Comparison of ENCODE assay signal across 24 cellular contexts in genomic region chr16:65510850-65511249, GRCh38.
DNase-seq lines count a peak whose midpoint lies in the region; ATAC-seq, FAIRE-seq and TF ChIP-seq lines count a peak whose summit lies in the region.
"Had no signal": no experiment of that assay in that cellular context is flagged by ENCODE, and none has a peak within 500 bp of the region (broad histone marks: within the 10 kb centered on the region; RNA-seq: fewer than 3 reads in every experiment).

No MANE protein-coding gene starts in this region.

- no peak overlapping the region for H3K27ac Mint-ChIP-seq in naive thymus-derived CD8-positive, alpha-beta T cell
- H3K27ac Mint-ChIP-seq: activated naive CD8-positive, alpha-beta T cell; activated T-helper 1 cell treated with anti-CD3 and anti-CD28 coated beads, Interleukin-12 subunit alpha, Interleukin-12 subunit beta, Interleukin-2, Interleukin-4 antibody, amounts not matched to agents 30 ng/mL and 10 ng/mL and 1 ng/mL, durations not matched to agents 14 hours and 24 hours and 36 hours; natural killer cell treated with Interleukin-12 subunit alpha and Interleukin-12 subunit beta and Interleukin-15 and Interleukin-18, amount 100 ng/mL, for 72 hours; stimulated activated naive CD8-positive, alpha-beta T cell treated with anti-CD3 and anti-CD28 coated beads, Interleukin-15, Interleukin-2, amounts not matched to agents 100 ng/mL and 50 ng/mL, for 24 hours had no signal

- H3K4me3 Mint-ChIP-seq in naive thymus-derived CD8-positive, alpha-beta T cell: no peak overlapping the region
- H3K4me3 Mint-ChIP-seq: activated naive CD8-positive, alpha-beta T cell; activated T-helper 1 cell treated with anti-CD3 and anti-CD28 coated beads, Interleukin-12 subunit alpha, Interleukin-12 subunit beta, Interleukin-2, Interleukin-4 antibody, amounts not matched to agents 30 ng/mL and 10 ng/mL and 1 ng/mL, durations not matched to agents 14 hours and 24 hours and 36 hours; natural killer cell treated with Interleukin-12 subunit alpha and Interleukin-12 subunit beta and Interleukin-15 and Interleukin-18, amount 100 ng/mL, for 72 hours; stimulated activated naive CD8-positive, alpha-beta T cell treated with anti-CD3 and anti-CD28 coated beads, Interleukin-15, Interleukin-2, amounts not matched to agents 100 ng/mL and 50 ng/mL, for 24 hours had no signal

- no TSS peak for BruUV-seq in OCI-LY7 (replicated peaks; lab: Mats Ljungman, UMichigan)

- no peaks in the 10 kb centered on the region for H3K79me2 ChIP-seq in OCI-LY7 (ENCODE audit: insufficient read depth, low read depth, low read length)

- no peaks in the 10 kb centered on the region for H3K4me1 ChIP-seq in foreskin keratinocyte
- H3K4me1 ChIP-seq in OCI-LY7 (ENCODE audit: insufficient read depth, low read length, poor library complexity, severe bottlenecking): no peaks in the 10 kb centered on the region
- H3K4me1 ChIP-seq in small intestine (ENCODE audit: control insufficient read depth in 2 of 2, insufficient read depth in 1 of 2, low read depth in 1 of 2, low read length in 1 of 2): no peaks in the 10 kb centered on the region
- H3K4me1 ChIP-seq: upper lobe of left lung had no signal

- H3K4me2 ChIP-seq in OCI-LY7 (ENCODE audit: low read length): no peak overlapping the region

- H3K36me3 ChIP-seq in OCI-LY7 (ENCODE audit: insufficient read depth, low read length): no peaks in the 10 kb centered on the region
- no peaks in the 10 kb centered on the region for H3K36me3 ChIP-seq in small intestine (ENCODE audit: control insufficient read depth in 2 of 2, insufficient read depth in 2 of 2, low read length in 2 of 2)
- H3K36me3 ChIP-seq: cardiac muscle cell, upper lobe of left lung had no signal

- no peak overlapping the region for H3K4me3 ChIP-seq in OCI-LY7 (ENCODE audit: low read depth, low read length, poor library complexity, severe bottlenecking)
- no peak overlapping the region for H3K4me3 ChIP-seq in small intestine (ENCODE audit: low read depth in 1 of 2, low read length in 2 of 2)
- H3K4me3 ChIP-seq: cardiac muscle cell, lung, upper lobe of left lung had no signal

- H3K9me3 ChIP-seq in OCI-LY7 (ENCODE audit: low read length) (no peaks in the 10 kb centered on the region), small intestine (ENCODE audit: control insufficient read depth, low read depth) (no peaks in the 10 kb centered on the region)
- H3K9me3 ChIP-seq: upper lobe of left lung had no signal

- H3K4me1 Mint-ChIP-seq in naive thymus-derived CD8-positive, alpha-beta T cell: no peaks in the 10 kb centered on the region

- no peak for TF ChIP-seq CTCF in foreskin keratinocyte (conservative IDR thresholded peaks at IDR 0.05)
- no peak for TF ChIP-seq CTCF in OCI-LY7 (conservative IDR thresholded peaks at IDR 0.05; ENCODE audit: low read length)

- POLR2A ChIA-PET in OCI-LY7 (lab: Charles Lee): no interaction called here
- POLR2A ChIA-PET in naive thymus-derived CD8-positive, alpha-beta T cell (lab: Charles Lee): no interaction called here

- H3K27me3 ChIP-seq in foreskin keratinocyte (no peaks in the 10 kb centered on the region), small intestine (ENCODE audit: control insufficient read depth in 2 of 2, insufficient read depth in 2 of 2, low read length in 2 of 2) (no peaks in the 10 kb centered on the region)
- H3K27me3 ChIP-seq: cardiac muscle cell, upper lobe of left lung had no signal

- H2AFZ ChIP-seq in OCI-LY7 (ENCODE audit: low read length): no peak overlapping the region

- H3K27ac ChIP-seq in foreskin keratinocyte (no peak overlapping the region), OCI-LY7 (ENCODE audit: low read depth, low read length, poor library complexity, severe bottlenecking) (no peak overlapping the region), small intestine (ENCODE audit: low read depth in 1 of 2, low read length in 1 of 2) (no peak overlapping the region)
- H3K27ac ChIP-seq: cardiac muscle cell, upper lobe of left lung had no signal

- FAIRE-seq in small intestine (lab: Jason Lieb, UNC): no peak
- FAIRE-seq: G401.6 had no signal

- WGBS in small intestine, 3 donors: 52 to 62% (median 57%) methylated on average over 7 of the region's 7 CpGs

- DNase-seq in EL (peak; percentile 2), amniotic epithelial cell (ENCODE audit: low read depth) (peak; percentile 89), foreskin keratinocyte (peak; percentile 20 to 45), non-pigmented ciliary epithelial cell (ENCODE audit: low read depth) (peak; percentile 72), OCI-LY7 (ENCODE audit: low spot score) (no peak), NCI-H2227 treated with DMSO at 0.1 percent for 48 hours (lab: John Stamatoyannopoulos, UW) (no peak), small intestine (no peak)
- no peak for DNase-seq in naive thymus-derived CD8-positive, alpha-beta T cell
- DNase-seq: activated CD8-positive, alpha-beta memory T cell treated with anti-CD3 and anti-CD28 coated beads for 24 hours; COR-L47; KBM-7; NCI-H748 treated with DMSO at 0.1 percent for 48 hours; PC-3; retina; upper lobe of left lung had no signal

- peak; percentile 47 for ATAC-seq in foreskin keratinocyte
- no peak for ATAC-seq in naive thymus-derived CD8-positive, alpha-beta T cell
- ATAC-seq: activated CD4-positive, CD25-positive, alpha-beta regulatory T cell treated with anti-CD3 and anti-CD28 coated beads, Interleukin-2, amount 50 U/mL, for 24 hours; esophagus mucosa; natural killer cell treated with Interleukin-12 subunit alpha and Interleukin-12 subunit beta and Interleukin-15 and Interleukin-18, amount 100 ng/mL, for 72 hours; PC-3 had no signal

- no peaks in the 10 kb centered on the region for H3K9me2 ChIP-seq in OCI-LY7 (ENCODE audit: insufficient read depth, low read length)

- peaks cover 0 to 5% (median 0%) of the 10 kb centered on the region in 3 donors for H3K36me3 Mint-ChIP-seq in naive thymus-derived CD8-positive, alpha-beta T cell
- H3K36me3 Mint-ChIP-seq: activated naive CD8-positive, alpha-beta T cell; natural killer cell treated with Interleukin-12 subunit alpha and Interleukin-12 subunit beta and Interleukin-15 and Interleukin-18, amount 100 ng/mL, for 72 hours had no signal

- peaks cover 0 to 4% (median 0%) of the 10 kb centered on the region in 5 donors for H3K27me3 Mint-ChIP-seq in naive thymus-derived CD8-positive, alpha-beta T cell
- H3K27me3 Mint-ChIP-seq: activated naive CD8-positive, alpha-beta T cell; natural killer cell treated with Interleukin-12 subunit alpha and Interleukin-12 subunit beta and Interleukin-15 and Interleukin-18, amount 100 ng/mL, for 72 hours; stimulated activated naive CD8-positive, alpha-beta T cell treated with anti-CD3 and anti-CD28 coated beads, Interleukin-15, Interleukin-2, amounts not matched to agents 100 ng/mL and 50 ng/mL, for 24 hours had no signal

- peaks cover 0 to 26% (median 6%) of the 10 kb centered on the region in 9 donors for H3K9me3 Mint-ChIP-seq in naive thymus-derived CD8-positive, alpha-beta T cell

- no peaks in the 10 kb centered on the region for H4K20me1 ChIP-seq in OCI-LY7 (ENCODE audit: insufficient read depth, low read length)

- CTCF ChIA-PET in OCI-LY7 (lab: Charles Lee; ENCODE audit: unreplicated experiment): no interaction called here

- intact Hi-C loops in OCI-LY7 (cut with micrococcal nuclease; ENCODE audit: unreplicated experiment): no loop called here

Comparison
In these comparisons a context has a peak if more than half of its experiments do, and no peak if none do; other contexts are left out.
1. DNase-seq: peak in EL (single experiment), amniotic epithelial cell (single experiment), foreskin keratinocyte (2 of 2) and non-pigmented ciliary epithelial cell (single experiment); none in OCI-LY7 (single experiment), NCI-H2227 treated with DMSO at 0.1 percent for 48 hours (single experiment), small intestine (single experiment) and naive thymus-derived CD8-positive, alpha-beta T cell (0 of 10).